25 cellular contexts compared by ENCODE assay signal in genomic region chr17:55649935-55650597, GRCh38.
"Had no signal": no experiment of that assay in that cellular context is flagged by ENCODE, and none has a peak within 500 bp of the region (broad histone marks: within the 10 kb centered on the region; RNA-seq: fewer than 3 reads in every experiment).

No MANE protein-coding gene starts in this region.

- H3K36me3 Mint-ChIP-seq: immature natural killer cell; mesothelial cell of epicardium; naive B cell; natural killer cell treated with Interleukin-12 subunit alpha and Interleukin-12 subunit beta and Interleukin-15 and Interleukin-18, amount 100 ng/mL, for 72 hours; stimulated activated effector memory CD8-positive, alpha-beta T cell treated with anti-CD3 and anti-CD28 coated beads, Interleukin-12 subunit alpha, Interleukin-12 subunit beta, amount 100 ng/mL, for 72 hours had no signal

- H3K27me3 ChIP-seq: esophagus squamous epithelium, right atrium auricular region, sigmoid colon, stomach, thyroid gland, vagina had no signal

- H3K4me1 ChIP-seq: esophagus squamous epithelium, prostate gland, right atrium auricular region, thyroid gland, vagina had no signal

- H3K27ac Mint-ChIP-seq: immature natural killer cell; mesothelial cell of epicardium; naive B cell; natural killer cell treated with Interleukin-12 subunit alpha and Interleukin-12 subunit beta and Interleukin-15 and Interleukin-18, amount 100 ng/mL, for 72 hours; stimulated activated effector memory CD8-positive, alpha-beta T cell treated with anti-CD3 and anti-CD28 coated beads, Interleukin-12 subunit alpha, Interleukin-12 subunit beta, amount 100 ng/mL, for 72 hours had no signal

- ATAC-seq: mucosa of descending colon; natural killer cell treated with Interleukin-12 subunit alpha and Interleukin-12 subunit beta and Interleukin-15 and Interleukin-18, amount 100 ng/mL, for 72 hours; stimulated activated effector memory CD8-positive, alpha-beta T cell treated with anti-CD3 and anti-CD28 coated beads, Interleukin-12 subunit alpha, Interleukin-12 subunit beta, amount 100 ng/mL, for 72 hours had no signal

- H3K36me3 ChIP-seq: esophagus squamous epithelium, prostate gland, right atrium auricular region, sigmoid colon, stomach, thyroid gland, vagina had no signal

- H3K4me3 Mint-ChIP-seq: immature natural killer cell; mesothelial cell of epicardium; naive B cell; natural killer cell treated with Interleukin-12 subunit alpha and Interleukin-12 subunit beta and Interleukin-15 and Interleukin-18, amount 100 ng/mL, for 72 hours; neural crest cell; stimulated activated effector memory CD8-positive, alpha-beta T cell treated with anti-CD3 and anti-CD28 coated beads, Interleukin-12 subunit alpha, Interleukin-12 subunit beta, amount 100 ng/mL, for 72 hours had no signal

- FAIRE-seq: colon, endothelial cell of umbilical vein had no signal

- H3K9me3 ChIP-seq: esophagus squamous epithelium, mucosa of descending colon, prostate gland, right atrium auricular region, sigmoid colon, stomach, thyroid gland, vagina had no signal

- H3K9me3 Mint-ChIP-seq: mesothelial cell of epicardium; natural killer cell treated with Interleukin-12 subunit alpha and Interleukin-12 subunit beta and Interleukin-15 and Interleukin-18, amount 100 ng/mL, for 72 hours; stimulated activated effector memory CD8-positive, alpha-beta T cell treated with anti-CD3 and anti-CD28 coated beads, Interleukin-12 subunit alpha, Interleukin-12 subunit beta, amount 100 ng/mL, for 72 hours had no signal

- H3K4me1 Mint-ChIP-seq: immature natural killer cell; naive B cell; stimulated activated effector memory CD8-positive, alpha-beta T cell treated with anti-CD3 and anti-CD28 coated beads, Interleukin-12 subunit alpha, Interleukin-12 subunit beta, amount 100 ng/mL, for 72 hours had no signal

- H3K4me3 ChIP-seq: esophagus squamous epithelium, mucosa of descending colon, prostate gland, right atrium auricular region, sigmoid colon, stomach, thyroid gland, vagina had no signal

- H3K27ac ChIP-seq: esophagus squamous epithelium, prostate gland, right atrium auricular region, sigmoid colon, stomach, thyroid gland, vagina had no signal

- DNase-seq: effector CD8-positive, alpha-beta T cell; esophagus squamous epithelium; foreskin melanocyte; hypothalamus; immature natural killer cell; islet precursor cell; mesenchymal stem cell; mucosa of descending colon; naive B cell; sigmoid colon; stimulated activated CD4-positive, alpha-beta T cell treated with anti-CD3 and anti-CD28 coated beads, Interleukin-2, amount 100 ng/mL, for 24 hours; stimulated activated CD4-positive, alpha-beta T cell treated with anti-CD3 and anti-CD28 coated beads, Interleukin-4, amount 100 ng/mL, for 24 hours; stimulated activated naive CD4-positive, alpha-beta T cell treated with Interleukin-2 at 50 U/mL for 16 hours; stomach; thyroid gland; trophoblast cell had no signal
